ENCODE assay signal across 20 cellular contexts in genomic region chrY:16562491-16562890, GRCh38.
DNase-seq lines count a peak whose midpoint lies in the region; ATAC-seq and TF ChIP-seq lines count a peak whose summit lies in the region.
"Had no signal": no experiment of that assay in that cellular context is flagged by ENCODE, and none has a peak within 500 bp of the region (broad histone marks: within the 10 kb centered on the region; RNA-seq: fewer than 3 reads in every experiment).

No MANE protein-coding gene starts in this region.

- no peak overlapping the region for H2BK15ac ChIP-seq in mesendoderm (replicated peaks; ENCODE audit: low read depth)

- H3K18ac ChIP-seq in mesendoderm (ENCODE audit: low read length), result no peak overlapping the region

- H3K23ac ChIP-seq in mesendoderm (ENCODE audit: low read length), result no peak overlapping the region

- no peak overlapping the region for H3K4ac ChIP-seq in mesendoderm (ENCODE audit: low read depth, low read length)

- H3K9ac ChIP-seq in mesendoderm (ENCODE audit: low read length), result no peak overlapping the region

- no peak overlapping the region for H4K8ac ChIP-seq in mesendoderm (ENCODE audit: low read depth, low read length)

- H2AK5ac ChIP-seq in mesendoderm (ENCODE audit: low read length), result no peak overlapping the region

- H2BK120ac ChIP-seq in mesendoderm (ENCODE audit: low read depth, low read length), result no peak overlapping the region

- H3K4me1 ChIP-seq in mesendoderm (ENCODE audit: control insufficient read depth, low read depth, low read length), result no peaks in the 10 kb centered on the region
- H3K4me1 ChIP-seq: A549, pancreas, tibial artery had no signal

- WGBS in mesendoderm (ENCODE audit: extremely low coverage, insufficient coverage, low lambda C conversion rate), result no CpG with 5 or more reads among the region's 3 CpGs

- peak; percentile 25; the same call in 1 of the 2 replicates for TF ChIP-seq CTCF in VCaP (conservative IDR thresholded peaks at IDR 0.05)

- no peak overlapping the region for H3K56ac ChIP-seq in mesendoderm (ENCODE audit: low read length)

- no peaks in the 10 kb centered on the region for H3K79me2 ChIP-seq in mesendoderm (ENCODE audit: control insufficient read depth, insufficient read depth, low read length)

- H3K4me2 ChIP-seq in mesendoderm (ENCODE audit: low read length), result no peak overlapping the region
- H3K4me2 ChIP-seq: A549 had no signal

- DNase-seq in NCI-H2196 (lab: John Stamatoyannopoulos, UW; ENCODE audit: unreplicated experiment), result peak; percentile 3
- DNase-seq in NCI-H2196 treated with DMSO at 0.1 percent for 48 hours (lab: John Stamatoyannopoulos, UW; ENCODE audit: unreplicated experiment), result no peak
- DNase-seq in mesendoderm, result peak; percentile 61
- no peak for DNase-seq in AG08395 (ENCODE audit: low spot score)
- DNase-seq in C1 segment of cervical spinal cord (lab: John Stamatoyannopoulos, UW), result no peak
- DNase-seq: activated naive CD4-positive, alpha-beta T cell treated with anti-CD3 and anti-CD28 coated beads, Interleukin-2, amount 50 U/mL, for 16 hours; CD4-positive, alpha-beta T cell; cortex of kidney; EL; hippocampal formation; Karpas-422; NCI-H526 treated with DMSO at 0.1 percent for 48 hours; pancreas; stimulated activated CD4-positive, alpha-beta T cell treated with anti-CD3 and anti-CD28 coated beads, Interleukin-4, amount 100 ng/mL, for 24 hours; tibial artery had no signal

- no peak overlapping the region for H3K27ac ChIP-seq in VCaP
- H3K27ac ChIP-seq in mesendoderm (ENCODE audit: low read depth, low read length), result no peak overlapping the region
- H3K27ac ChIP-seq: A549, pancreas, tibial artery had no signal

- H4K5ac ChIP-seq in mesendoderm (ENCODE audit: low read length), result no peak overlapping the region

- H3K27me3 ChIP-seq in mesendoderm (ENCODE audit: insufficient read depth, low read length, poor library complexity), result no peaks in the 10 kb centered on the region
- H3K27me3 ChIP-seq: pancreas, tibial artery had no signal

- H3K36me3 ChIP-seq in mesendoderm (ENCODE audit: control insufficient read depth, insufficient read depth, low read length), result no peaks in the 10 kb centered on the region
- H3K36me3 ChIP-seq: pancreas, tibial artery had no signal

- H2BK5ac ChIP-seq in mesendoderm (ENCODE audit: low read length), result no peak overlapping the region

- H3K79me1 ChIP-seq in mesendoderm (ENCODE audit: low read length), result no peaks in the 10 kb centered on the region

- peak; percentile 69 for ATAC-seq in HG03432 (IDR thresholded peaks at IDR 0.05; ENCODE audit: unreplicated experiment)
- ATAC-seq in activated CD4-positive, CD25-positive, alpha-beta regulatory T cell treated with anti-CD3 and anti-CD28 coated beads, Interleukin-2, amount 50 U/mL, for 24 hours, result no peak
- ATAC-seq: A549, GM12878, pancreas had no signal

- H3K4me3 ChIP-seq in mesendoderm (ENCODE audit: low read length), result no peak overlapping the region
- H3K4me3 ChIP-seq: A549, GM12878, pancreas, tibial artery had no signal

Comparison
In these comparisons a context has a peak if more than half of its experiments do, and no peak if none do; other contexts are left out.
1. DNase-seq: peak in NCI-H2196 (single experiment) and mesendoderm (single experiment); none in NCI-H2196 treated with DMSO at 0.1 percent for 48 hours (single experiment), AG08395 (single experiment) and C1 segment of cervical spinal cord (0 of 14).